In genomic region chr22:19478466-19479357, GRCh38 we compare ENCODE assay signal across 8 cellular contexts. TPM values are rescaled to one million over a fixed set of nuclear protein-coding genes. Genes with fewer than 3 reads are reported as not detected.
A peak's percentile ranks its signal among the peaks of the same experiment; 100 is the strongest.
DNase-seq lines count a peak whose midpoint lies in the region; ATAC-seq and TF ChIP-seq lines count a peak whose summit lies in the region.

A gene with protein sequence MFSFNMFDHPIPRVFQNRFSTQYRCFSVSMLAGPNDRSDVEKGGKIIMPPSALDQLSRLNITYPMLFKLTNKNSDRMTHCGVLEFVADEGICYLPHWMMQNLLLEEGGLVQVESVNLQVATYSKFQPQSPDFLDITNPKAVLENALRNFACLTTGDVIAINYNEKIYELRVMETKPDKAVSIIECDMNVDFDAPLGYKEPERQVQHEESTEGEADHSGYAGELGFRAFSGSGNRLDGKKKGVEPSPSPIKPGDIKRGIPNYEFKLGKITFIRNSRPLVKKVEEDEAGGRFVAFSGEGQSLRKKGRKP (minus strand): TSS chr22:19479193. CDS start chr22:19479085, 108 bp downstream.

- peak within 1 kb of the TSS; percentile 100 for H3K27ac Mint-ChIP-seq in type B pancreatic cell

- H3K4me1 ChIP-seq in GM23248 (ENCODE audit: insufficient read depth), result peaks cover 17% of the 10 kb centered on the region
- peaks cover 4 to 7% of the 10 kb centered on the region in 2 experiments for H3K4me1 ChIP-seq in trophoblast cell (ENCODE audit: control insufficient read depth in 1 of 2, insufficient read depth in 2 of 2, low read length in 2 of 2)

- H3K4me2 ChIP-seq in GM23248 (ENCODE audit: unreplicated experiment) (peak within 1 kb of the TSS; percentile 99), trophoblast cell (ENCODE audit: low read length) (peak within 1 kb of the TSS; percentile 99)

- H2AFZ ChIP-seq in GM23248, result peak within 1 kb of the TSS; percentile 90
- peak within 1 kb of the TSS; percentile 94 for H2AFZ ChIP-seq in trophoblast cell (ENCODE audit: insufficient read depth, low read length, poor library complexity)

- no peaks in the 10 kb centered on the region for H3K9me2 ChIP-seq in GM23248 (ENCODE audit: insufficient read depth)

- H2BK120ac ChIP-seq in trophoblast cell (ENCODE audit: insufficient read depth, low read length, poor library complexity), result peak within 1 kb of the TSS; percentile 86

- no peaks in the 10 kb centered on the region for H3K9me3 ChIP-seq in GM23248 (ENCODE audit: low read depth)
- H3K9me3 ChIP-seq in trophoblast cell (ENCODE audit: insufficient read depth, low read depth, low read length), result no peaks in the 10 kb centered on the region

- H3K27ac ChIP-seq in GM23248, result peak within 1 kb of the TSS; percentile 96
- H3K27ac ChIP-seq in trophoblast cell (ENCODE audit: low read depth, low read length), result peak within 1 kb of the TSS; percentile 87

- peak within 1 kb of the TSS; percentile 97 for H2BK5ac ChIP-seq in trophoblast cell (ENCODE audit: low read depth, low read length, poor library complexity)

- no peaks in the 10 kb centered on the region for H3K27me3 Mint-ChIP-seq in type B pancreatic cell

- peak within 1 kb of the TSS; percentile 85 for H4K91ac ChIP-seq in trophoblast cell (ENCODE audit: low read depth, low read length)

- peak within 1 kb of the TSS; percentile 87 for H3K18ac ChIP-seq in trophoblast cell (ENCODE audit: low read length)

- no peaks in the 10 kb centered on the region for H3K27me3 ChIP-seq in GM23248 (replicated peaks; ENCODE audit: insufficient read depth)
- no peaks in the 10 kb centered on the region for H3K27me3 ChIP-seq in trophoblast cell (ENCODE audit: insufficient read depth, low read length)

- peaks cover 63% of the 10 kb centered on the region for H3K79me2 ChIP-seq in GM23248 (ENCODE audit: insufficient read depth)
- H3K79me2 ChIP-seq in trophoblast cell (ENCODE audit: control insufficient read depth, insufficient read depth, low read length, poor library complexity), result peaks cover 16% of the 10 kb centered on the region

- H3K4me3 ChIP-seq in GM23248 (peak within 1 kb of the TSS; percentile 83), trophoblast cell (ENCODE audit: low read depth, low read length) (peak within 1 kb of the TSS; percentile 93)

- no peaks in the 10 kb centered on the region for H3K9me3 Mint-ChIP-seq in type B pancreatic cell

- peak within 1 kb of the TSS; percentile 52 for H4K12ac ChIP-seq in trophoblast cell (ENCODE audit: low read depth, low read length)

- H3K23ac ChIP-seq in trophoblast cell (ENCODE audit: low read length), result no peak within 1 kb of the TSS

- H3K14ac ChIP-seq in trophoblast cell (ENCODE audit: low read length), result peak within 1 kb of the TSS; percentile 81

- in situ Hi-C loops in GM23248 (cut with MboI), result no loop called here

- DNase-seq in GM03348 (ENCODE audit: low spot score), result peak; percentile 91
- peak; percentile 88 for DNase-seq in GM23248
- peak; percentile 77 for DNase-seq in LHCN-M2 (ENCODE audit: low read depth)
- DNase-seq in T follicular helper cell (ENCODE audit: low read depth), result peak; percentile 64
- DNase-seq in activated naive CD8-positive, alpha-beta T cell treated with anti-CD3 and anti-CD28 coated beads, Interleukin-2, amount 50 U/mL, for 16 hours (ENCODE audit: low read depth, low spot score), result peak; percentile 52
- peak; percentile 90 for DNase-seq in Right ventricle myocardium superior
- DNase-seq in trophoblast cell, result peak; percentile 64 to 74
- DNase-seq in type B pancreatic cell (ENCODE audit: extremely low spot score, unreplicated experiment), result peak; percentile 81

- H3K9ac ChIP-seq in GM23248 (peak within 1 kb of the TSS; percentile 93), trophoblast cell (ENCODE audit: low read length) (peak within 1 kb of the TSS; percentile 94)

- peak within 1 kb of the TSS; percentile 45 for H2AK5ac ChIP-seq in trophoblast cell (ENCODE audit: low read length)

- no peak for TF ChIP-seq CTCF in type B pancreatic cell (conservative IDR thresholded peaks at IDR 0.05)

- peaks cover 9% of the 10 kb centered on the region for H3K79me1 ChIP-seq in trophoblast cell (ENCODE audit: low read length)

- H3K36me3 Mint-ChIP-seq in type B pancreatic cell, result peaks cover 3% of the 10 kb centered on the region

- H4K8ac ChIP-seq in trophoblast cell (ENCODE audit: low read depth, low read length), result peak within 1 kb of the TSS; percentile 88

- peak within 1 kb of the TSS; percentile 99 for H3K4me3 Mint-ChIP-seq in type B pancreatic cell

- H3K4me1 Mint-ChIP-seq in type B pancreatic cell (ENCODE audit: unreplicated experiment), result peaks cover 26% of the 10 kb centered on the region

- intact Hi-C loops in Right ventricle myocardium superior (cut with DNase I), result loop anchor here (10.0 kb wide), 1 partner anchor 94 kb away; no protein-coding TSS in a partner anchor

- ATAC-seq in Right ventricle myocardium superior (ENCODE audit: poor library complexity), result peak; percentile 88

- H4K20me1 ChIP-seq in GM23248 (ENCODE audit: insufficient read depth), result peaks cover 4% of the 10 kb centered on the region; the same call in 1 of the 2 replicates

- 1% methylated on average over 48 of the region's 66 CpGs for WGBS in GM23248 (ENCODE audit: low coverage in 1 of 2, low lambda C conversion rate in 2 of 2, missing lambda C conversion rate in 2 of 2), 2 experiments
- no CpG with 5 or more reads among the region's 66 CpGs for WGBS in trophoblast cell (ENCODE audit: extremely low coverage, insufficient coverage, insufficient read length)

- H3F3A ChIP-seq in GM23248 (ENCODE audit: insufficient read depth), result peaks cover 15% of the 10 kb centered on the region; the same call in 1 of the 2 replicates

- no peak within 1 kb of the TSS for H2BK12ac ChIP-seq in trophoblast cell (ENCODE audit: low read length)

- H3K4ac ChIP-seq in trophoblast cell (ENCODE audit: low read depth, low read length), result peak within 1 kb of the TSS; percentile 98

- H3K36me3 ChIP-seq in GM23248 (ENCODE audit: low read depth) (peaks cover 7% of the 10 kb centered on the region; the same call in 1 of the 2 replicates), trophoblast cell (ENCODE audit: control insufficient read depth in 1 of 2, insufficient read depth in 2 of 2, low read length in 2 of 2) (peaks cover 15 to 20% of the 10 kb centered on the region in 2 experiments)

RNA-seq across cellular contexts. Expression of the gene that starts here (rescaled TPM):
- 55.2 and 61.2 TPM in 2 replicates for total RNA-seq in GM23248 (2014; rRNA removed; shearing (Covaris generic))
- polyA plus RNA-seq in GM23248 (2016; fragmentation: Nextera tagmentation; extraction: Ambion mirVana), result 113 and 117 TPM in 2 replicates
- total RNA-seq in LHCN-M2 (2014; rRNA removed) (81.3 and 82.5 TPM in 2 replicates), Right ventricle myocardium superior (43.5 TPM), type B pancreatic cell (ENCODE audit: low replicate concordance) (52.4 and 56.1 TPM in 2 replicates)
- polyA plus RNA-seq in LHCN-M2 (2012), result 107 TPM
- polyA plus RNA-seq in trophoblast cell (2013), result 132 TPM in 2 replicates

Comparison
In these comparisons a context has a peak if more than half of its experiments do, and no peak if none do; other contexts are left out.
1. Peak in every context shown above with its lines: DNase-seq, ATAC-seq, H3K4me3 ChIP-seq and H3K27ac ChIP-seq.